ENCODE assay signal across 4 cellular contexts in genomic region chr3:175837962-175838361, GRCh38.
"Had no signal": no experiment of that assay in that cellular context is flagged by ENCODE, and none has a peak within 500 bp of the region (broad histone marks: within the 10 kb centered on the region; RNA-seq: fewer than 3 reads in every experiment).

No MANE protein-coding gene starts in this region.

- H3K4me3 Mint-ChIP-seq: GM23338, H9, IgD-negative memory B cell had no signal

- DNase-seq: H9, HCEC 1CT had no signal

- H2AFZ ChIP-seq: GM23338 had no signal

- H3K4me1 Mint-ChIP-seq: IgD-negative memory B cell had no signal

- H3K9me3 Mint-ChIP-seq: GM23338, H9 had no signal

- H3K27me3 Mint-ChIP-seq: IgD-negative memory B cell had no signal

- H3K4me3 ChIP-seq: GM23338 had no signal

- H3K27ac Mint-ChIP-seq: GM23338, H9, IgD-negative memory B cell had no signal
